In genomic region chr5:112419596-112420110, GRCh38 we compare ENCODE assay signal across 8 cellular contexts. TPM values are rescaled to one million over a fixed set of nuclear protein-coding genes. Genes with fewer than 3 reads are reported as not detected.
DNase-seq lines count a peak whose midpoint lies in the region; ATAC-seq and TF ChIP-seq lines count a peak whose summit lies in the region.

No MANE protein-coding gene starts in this region.

- H3K27ac ChIP-seq in mucosa of rectum (ENCODE audit: low read depth in 2 of 2, low read length in 2 of 2) (peak overlapping the region; percentile 62 to 79), vagina (peak overlapping the region; percentile 88)

- peak overlapping the region; percentile 54 to 82 for H3K9ac ChIP-seq in mucosa of rectum (ENCODE audit: low read depth in 1 of 2, low read length in 2 of 2)

- intact Hi-C loops in vagina (cut with DNase I): loop anchor here (10.0 kb wide), 1 partner anchor 215 kb away; no protein-coding TSS in a partner anchor

- H3K4me1 ChIP-seq in mucosa of rectum (ENCODE audit: control insufficient read depth in 2 of 2, insufficient read depth in 2 of 2, low read length in 2 of 2) (peaks cover 4 to 7% of the 10 kb centered on the region in 2 donors), vagina (peaks cover 5% of the 10 kb centered on the region)

- TF ChIP-seq CTCF in epithelial cell of proximal tubule (conservative IDR thresholded peaks at IDR 0.05; ENCODE audit: low read depth, low read length): no peak
- TF ChIP-seq CTCF in vagina (IDR thresholded peaks at IDR 0.05): no peak

- no peaks in the 10 kb centered on the region for H3K9me3 ChIP-seq in mucosa of rectum (ENCODE audit: control insufficient read depth in 2 of 2, low read length in 2 of 2)
- H3K9me3 ChIP-seq in vagina: no peaks in the 10 kb centered on the region

- DNase-seq in Daoy (ENCODE audit: low read depth): peak; percentile 75
- peak; percentile 80 for DNase-seq in SW480 (ENCODE audit: low spot score)
- DNase-seq in epithelial cell of proximal tubule (ENCODE audit: low read depth): no peak
- DNase-seq in vagina (ENCODE audit: extremely low spot score in 2 of 2): no peak
- no peak for DNase-seq in activated gamma-delta T cell (lab: John Stamatoyannopoulos, UW)

- H3K27me3 ChIP-seq in mucosa of rectum (ENCODE audit: control insufficient read depth in 2 of 2, insufficient read depth in 2 of 2, low read length in 2 of 2) (peaks cover 0 to 2% of the 10 kb centered on the region in 2 donors), vagina (no peaks in the 10 kb centered on the region)

- TF ChIP-seq POLR2A in vagina (IDR thresholded peaks at IDR 0.05): no peak

- H3K4me3 ChIP-seq in epithelial cell of proximal tubule (ENCODE audit: low read depth, low read length) (peak overlapping the region; percentile 92), mucosa of rectum (ENCODE audit: low read length in 2 of 2) (peak overlapping the region; percentile 81 to 97), vagina (peak overlapping the region; percentile 82 to 91)

- ATAC-seq in GM19397 (IDR thresholded peaks at IDR 0.05; ENCODE audit: unreplicated experiment) (peak; percentile 28), HG03378 (IDR thresholded peaks at IDR 0.05; ENCODE audit: unreplicated experiment) (peak; percentile 31)

- H3K36me3 ChIP-seq in mucosa of rectum (ENCODE audit: control insufficient read depth in 2 of 2, insufficient read depth in 2 of 2, low read length in 2 of 2) (no peaks in the 10 kb centered on the region), vagina (no peaks in the 10 kb centered on the region)

RNA-seq across cellular contexts. Expression of gene EPB41L4A, which starts 0.6 kb away (rescaled TPM):
- total RNA-seq in Daoy (2014; rRNA removed; shearing (Covaris generic)): 3.4 and 7.9 TPM in 2 replicates
- total RNA-seq in epithelial cell of proximal tubule: 6.7 and 17.2 TPM in 2 replicates
- total RNA-seq in vagina: 27.5 TPM

Comparison
In these comparisons a context has a peak if more than half of its experiments do, and no peak if none do; other contexts are left out.
1. DNase-seq: peak in Daoy (single experiment) and SW480 (single experiment); none in epithelial cell of proximal tubule (single experiment), vagina (0 of 2) and activated gamma-delta T cell (single experiment).
2. Peak in every context shown above with its lines, with median percentiles within 50 percentile points of each other: H3K4me3 ChIP-seq.